Comparison of ENCODE assay signal across 8 cellular contexts in genomic region chr10:62050941-62051433, GRCh38.
DNase-seq lines count a peak whose midpoint lies in the region; ATAC-seq and FAIRE-seq lines count a peak whose summit lies in the region.

No MANE protein-coding gene starts in this region.

- H3K4me1 ChIP-seq in SJCRH30 (peaks cover 30% of the 10 kb centered on the region), adipocyte (ENCODE audit: control insufficient read depth, insufficient read depth, low read length) (peaks cover 77% of the 10 kb centered on the region)

- peak overlapping the region; percentile 68 for H3K27ac ChIP-seq in SJCRH30

- no peak for DNase-seq in GM18507 (ENCODE audit: extremely low spot score, insufficient read length, low read depth)
- peak; percentile 37 to 60 for DNase-seq in SJCRH30
- DNase-seq in adipocyte (ENCODE audit: low read depth): peak; percentile 86
- DNase-seq in iris pigment epithelial cell (ENCODE audit: low read depth): peak; percentile 95
- DNase-seq in stimulated activated CD4-positive, alpha-beta T cell treated with anti-CD3 and anti-CD28 coated beads, Interleukin-15, amount 100 ng/mL, for 48 hours (ENCODE audit: low read depth in 2 of 2): peak; percentile 76 to 79
- DNase-seq in effector CD8-positive, alpha-beta T cell (lab: John Stamatoyannopoulos, UW): no peak
- no peak for DNase-seq in OCI-M1 (lab: John Stamatoyannopoulos, UW)

- no peaks in the 10 kb centered on the region for H3K9me3 ChIP-seq in SJCRH30 (replicated peaks)
- H3K9me3 ChIP-seq in adipocyte (ENCODE audit: control insufficient read depth, low read length): no peaks in the 10 kb centered on the region

- H3K9ac ChIP-seq in adipocyte (ENCODE audit: low read length): peak overlapping the region; percentile 100

- FAIRE-seq in GM18507 (lab: Jason Lieb, UNC): peak; percentile 70

- no peaks in the 10 kb centered on the region for H3K27me3 ChIP-seq in SJCRH30
- no peaks in the 10 kb centered on the region for H3K27me3 ChIP-seq in adipocyte (replicated peaks; ENCODE audit: control insufficient read depth, insufficient read depth, low read length)

- H3K36me3 ChIP-seq in SJCRH30: peaks cover 9% of the 10 kb centered on the region; the same call in 1 of the 2 replicates
- peaks cover 55% of the 10 kb centered on the region for H3K36me3 ChIP-seq in adipocyte (ENCODE audit: control insufficient read depth, insufficient read depth, low read length, severe bottlenecking)

- H3K4me3 ChIP-seq in SJCRH30 (peak overlapping the region; percentile 52), adipocyte (ENCODE audit: low read length) (peak overlapping the region; percentile 99)

- peak; percentile 39 for ATAC-seq in HG02852 (IDR thresholded peaks at IDR 0.05; ENCODE audit: unreplicated experiment)

Comparison
In these comparisons a context has a peak if more than half of its experiments do, and no peak if none do; other contexts are left out.
1. DNase-seq: peak in SJCRH30 (2 of 2), adipocyte (single experiment), iris pigment epithelial cell (single experiment) and stimulated activated CD4-positive, alpha-beta T cell treated with anti-CD3 and anti-CD28 coated beads, Interleukin-15, amount 100 ng/mL, for 48 hours (2 of 2); none in GM18507 (single experiment), effector CD8-positive, alpha-beta T cell (single experiment) and OCI-M1 (single experiment).